8 cellular contexts compared by ENCODE assay signal in the genomic region with DNA sequence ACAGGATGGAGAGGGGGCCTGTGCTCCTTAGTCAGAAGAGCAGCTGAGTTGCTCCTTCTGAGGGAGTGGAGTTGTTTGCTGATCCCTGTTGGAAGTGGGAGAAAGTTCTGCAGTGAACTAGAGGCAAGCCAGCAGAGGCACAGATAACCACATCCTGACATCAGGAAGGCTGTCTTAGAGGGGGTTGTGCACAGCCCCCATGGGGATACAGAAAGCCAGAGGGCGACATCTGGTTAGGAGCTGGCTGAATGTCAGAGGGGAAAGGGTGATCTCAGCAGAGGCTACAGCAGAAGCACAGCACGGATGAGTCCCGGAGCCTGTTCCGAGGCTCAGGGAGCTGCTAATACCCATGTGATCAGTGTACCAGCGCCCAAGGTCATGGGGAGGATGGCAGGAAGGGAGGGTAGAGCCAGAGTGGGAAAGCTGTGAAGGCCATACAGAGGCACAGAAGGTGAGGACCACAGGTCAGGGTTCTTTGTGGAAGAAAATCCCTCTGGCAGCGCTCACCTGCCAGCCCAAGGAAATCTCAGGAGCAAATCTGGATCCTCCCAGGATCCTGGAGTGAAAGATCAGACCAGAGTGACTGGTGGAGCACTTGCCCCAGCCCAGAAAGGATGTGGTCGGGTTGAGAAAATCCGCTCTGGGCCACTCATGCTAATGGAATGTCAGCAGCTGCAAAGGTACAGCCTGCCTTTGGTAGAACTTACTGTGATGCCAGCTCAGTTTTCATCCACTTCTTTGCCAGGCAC.
DNase-seq lines count a peak whose midpoint lies in the region; ATAC-seq, FAIRE-seq and TF ChIP-seq lines count a peak whose summit lies in the region.

No MANE protein-coding gene starts in this region.

- TF ChIP-seq CTCF in AG04449 (IDR thresholded peaks at IDR 0.05; ENCODE audit: insufficient read depth, low read length, missing control alignments) (no peak), body of pancreas (IDR thresholded peaks at IDR 0.05) (no peak), keratinocyte (optimal IDR thresholded peaks at IDR 0.05 in 1 of 3, IDR thresholded peaks at IDR 0.05 in 1 of 3, conservative IDR thresholded peaks at IDR 0.05 in 1 of 3; ENCODE audit: extremely low read depth in 1 of 3, insufficient read depth in 2 of 3, low read length in 3 of 3) (no peak), GM10266 (IDR thresholded peaks at IDR 0.05; ENCODE audit: control insufficient read depth, insufficient read depth, low read depth, missing control alignments) (no peak)

- CTCF ChIA-PET in AG04449 (lab: Yijun Ruan, JAX) = interaction anchor here (0.7 to 1.9 kb wide), 7 partner anchors 13 to 147 kb away, joined by 3 to 6 read pairs (median 4); no protein-coding TSS in a partner anchor

- POLR2A ChIA-PET in AG04449 (lab: Yijun Ruan, JAX) = interaction anchor here (0.6 to 3.0 kb wide), 10 partner anchors 12 to 1390 kb away, joined by 3 to 25 read pairs (median 4); no protein-coding TSS in a partner anchor

- peak; percentile 76 for ATAC-seq in body of pancreas
- no peak for ATAC-seq in GM21576 (IDR thresholded peaks at IDR 0.05; ENCODE audit: unreplicated experiment)

- H3K4me2 ChIP-seq in keratinocyte (ENCODE audit: control insufficient read depth, extremely low read depth, insufficient read depth, low read depth, low read length) = peak overlapping the region; percentile 97

- H3K9me1 ChIP-seq in keratinocyte (ENCODE audit: control insufficient read depth, extremely low read depth, insufficient read depth, low read length) = no peaks in the 10 kb centered on the region

- TF ChIP-seq POLR2A in body of pancreas (IDR thresholded peaks at IDR 0.05) = peak in 1 of 3 donors; percentile 14

- intact Hi-C loops in body of pancreas (cut with DNase I) = no loop called here

- H3K27ac ChIP-seq in HUES48 (ENCODE audit: low read depth, low read length) = peak overlapping the region; percentile 67
- peak overlapping the region; percentile 30 to 80 (median 58) for H3K27ac ChIP-seq in body of pancreas
- peak overlapping the region; percentile 92 for H3K27ac ChIP-seq in keratinocyte (ENCODE audit: control insufficient read depth, insufficient read depth, low read length)
- peak overlapping the region; percentile 82 for H3K27ac ChIP-seq in substantia nigra (ENCODE audit: low read depth, low read length, poor library complexity, severe bottlenecking)

- H3K9ac ChIP-seq in HUES48 (ENCODE audit: low read depth, low read length) (no peak overlapping the region), keratinocyte (ENCODE audit: control insufficient read depth, extremely low read depth, insufficient read depth, low read length) (peak overlapping the region; percentile 87)

- H3K9me3 ChIP-seq in HUES48 (ENCODE audit: control insufficient read depth, insufficient read depth, low read length) (no peaks in the 10 kb centered on the region), body of pancreas (no peaks in the 10 kb centered on the region), keratinocyte (ENCODE audit: control insufficient read depth, low read depth, low read length) (no peaks in the 10 kb centered on the region)

- H3K36me3 ChIP-seq in HUES48 (ENCODE audit: control insufficient read depth, insufficient read depth, low read length) (0 out of 2 replicates have a peak, but pooled peaks cover 4% of the 10 kb centered on the region), body of pancreas (replicated peaks in 1 of 2; ENCODE audit: insufficient read depth in 1 of 2, low read depth in 2 of 2) (peaks cover 0 to 9% of the 10 kb centered on the region in 2 donors), keratinocyte (ENCODE audit: control insufficient read depth in 2 of 2, extremely low read depth in 1 of 2, insufficient read depth in 2 of 2, low read length in 2 of 2) (peaks cover 5 to 15% of the 10 kb centered on the region in 2 experiments)

- H3K27me3 ChIP-seq in HUES48 (ENCODE audit: control insufficient read depth, insufficient read depth, low read length) (no peaks in the 10 kb centered on the region), body of pancreas (no peaks in the 10 kb centered on the region), keratinocyte (ENCODE audit: control insufficient read depth, extremely low read depth, insufficient read depth, low read length) (no peaks in the 10 kb centered on the region)

- dilution Hi-C loops in keratinocyte (cut with MboI; ENCODE audit: extremely low pct_ligation_motif_present, low sequenced_read_pairs) = no loop called here

- FAIRE-seq in keratinocyte (lab: Jason Lieb, UNC) = peak; percentile 95

- DNase-seq in AG04449 (ENCODE audit: low read depth, low spot score) (no peak), body of pancreas (peak; percentile 45 to 69 (median 62)), keratinocyte (ENCODE audit: low read depth, low spot score) (peak; percentile 89), substantia nigra (lab: John Stamatoyannopoulos, UW) (peak in 23 of 49 donors; percentile 22 to 67 (median 40)), GM10266 (ENCODE audit: extremely low spot score) (no peak), activated T-cell treated with anti-CD3 and anti-CD28 coated beads for 4 hours (no peak)

- no peaks in the 10 kb centered on the region for H3K79me2 ChIP-seq in keratinocyte (ENCODE audit: control insufficient read depth, insufficient read depth, low read length)

- peak overlapping the region; percentile 50 for H2AFZ ChIP-seq in keratinocyte (ENCODE audit: control insufficient read depth, low read length)

- no peaks in the 10 kb centered on the region for H4K20me1 ChIP-seq in keratinocyte (ENCODE audit: control insufficient read depth, extremely low read depth, insufficient read depth, low read length)

- H3K4me1 ChIP-seq in HUES48 (ENCODE audit: control insufficient read depth, insufficient read depth, low read length) = peaks cover 18% of the 10 kb centered on the region
- H3K4me1 ChIP-seq in body of pancreas = peaks cover 15% of the 10 kb centered on the region
- H3K4me1 ChIP-seq in keratinocyte (ENCODE audit: control insufficient read depth, extremely low read depth, insufficient read depth, low read length) = peaks cover 35% of the 10 kb centered on the region

- WGBS in body of pancreas, 2 donors = 22 to 47% methylated on average over 5 to 8 of the region's 8 CpGs

- H3K4me3 ChIP-seq in AG04449 (ENCODE audit: low read depth, low read length) (peak overlapping the region; percentile 31), HUES48 (ENCODE audit: low read depth, low read length) (no peak overlapping the region), body of pancreas (no peak overlapping the region), keratinocyte (ENCODE audit: control insufficient read depth in 2 of 3, extremely low read depth in 1 of 3, insufficient read depth in 2 of 3, low read depth in 1 of 3, low read length in 3 of 3) (peak overlapping the region; percentile 37 to 70 (median 56))

Comparison
In these comparisons a context has a peak if more than half of its experiments do, and no peak if none do; other contexts are left out.
1. DNase-seq: peak in body of pancreas (4 of 4) and keratinocyte (single experiment); none in AG04449 (single experiment), GM10266 (single experiment) and activated T-cell treated with anti-CD3 and anti-CD28 coated beads for 4 hours (single experiment).
2. H3K4me3 ChIP-seq: peak in AG04449 (single experiment) and keratinocyte (3 of 3); none in HUES48 (single experiment) and body of pancreas (0 of 2).
3. Peak in every context shown above with its lines, with median percentiles within 50 percentile points of each other: H3K27ac ChIP-seq.